ENCODE assay signal across 10 cellular contexts in the genomic region with DNA sequence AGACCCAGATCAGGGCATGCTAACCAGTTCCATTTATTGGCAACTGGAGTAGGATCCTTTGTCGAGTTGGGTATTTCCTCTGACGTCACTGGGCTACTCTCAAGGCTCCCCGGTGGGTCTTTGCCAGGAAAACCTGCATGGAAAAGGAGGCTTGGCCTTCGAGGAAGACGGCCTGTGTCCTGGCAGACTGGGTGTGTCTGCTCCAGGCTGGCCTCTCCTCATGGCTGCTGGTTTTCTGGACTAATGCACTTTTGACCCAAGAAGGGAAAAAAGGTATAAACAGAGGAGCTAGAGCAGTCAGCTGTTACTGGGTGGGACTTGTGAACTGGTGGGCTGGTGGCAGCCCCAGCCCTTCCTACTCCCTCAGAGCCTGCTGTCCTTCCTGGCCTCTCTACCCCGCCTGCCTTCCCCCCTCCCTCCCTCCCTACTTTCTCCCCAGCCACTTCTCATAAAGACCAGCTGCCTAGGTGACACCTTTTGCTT.
A peak's percentile ranks its signal among the peaks of the same experiment; 100 is the strongest.
DNase-seq lines count a peak whose midpoint lies in the region; ATAC-seq and TF ChIP-seq lines count a peak whose summit lies in the region.
"Had no signal": no experiment of that assay in that cellular context is flagged by ENCODE, and none has a peak within 500 bp of the region (broad histone marks: within the 10 kb centered on the region; RNA-seq: fewer than 3 reads in every experiment).

No MANE protein-coding gene starts in this region.

- no peak overlapping the region for H3K4me3 ChIP-seq in aorta (ENCODE audit: low read length in 2 of 2)

- H3K27me3 Mint-ChIP-seq in central memory CD8-positive, alpha-beta T cell = no peaks in the 10 kb centered on the region
- no peaks in the 10 kb centered on the region for H3K27me3 Mint-ChIP-seq in memory B cell
- no peaks in the 10 kb centered on the region for H3K27me3 Mint-ChIP-seq in activated naive CD8-positive, alpha-beta T cell treated with anti-CD3 and anti-CD28 coated beads for 36 hours
- H3K27me3 Mint-ChIP-seq in endothelial cell (ENCODE audit: unreplicated experiment) = peaks cover 9% of the 10 kb centered on the region

- no peaks in the 10 kb centered on the region for H3K9me3 Mint-ChIP-seq in central memory CD8-positive, alpha-beta T cell
- H3K9me3 Mint-ChIP-seq in memory B cell (no peaks in the 10 kb centered on the region), endothelial cell (ENCODE audit: unreplicated experiment) (no peaks in the 10 kb centered on the region)
- H3K9me3 Mint-ChIP-seq in activated naive CD8-positive, alpha-beta T cell treated with anti-CD3 and anti-CD28 coated beads for 36 hours = no peaks in the 10 kb centered on the region

- H3K4me1 Mint-ChIP-seq in central memory CD8-positive, alpha-beta T cell = peaks cover 10% of the 10 kb centered on the region
- H3K4me1 Mint-ChIP-seq in memory B cell (peaks cover 12% of the 10 kb centered on the region), endothelial cell (ENCODE audit: unreplicated experiment) (peaks cover 7% of the 10 kb centered on the region)
- H3K4me1 Mint-ChIP-seq in activated naive CD8-positive, alpha-beta T cell treated with anti-CD3 and anti-CD28 coated beads for 36 hours = peaks cover 11% of the 10 kb centered on the region

- no peaks in the 10 kb centered on the region for H3K36me3 ChIP-seq in aorta (ENCODE audit: control insufficient read depth in 1 of 2, insufficient read depth in 2 of 2, low read length in 1 of 2)

- WGBS in aorta, 2 donors = 38 to 49% methylated on average over 6 of the region's 6 CpGs

- DNase-seq in SHP77 (lab: John Stamatoyannopoulos, UW) (peak; percentile 25 to 59), SHP77 treated with DMSO at 0.1 percent for 48 hours (lab: John Stamatoyannopoulos, UW) (no peak), memory B cell (ENCODE audit: low spot score in 2 of 2) (no peak), aorta (peak; percentile 69 to 79), NCI-H82 treated with DMSO at 0.1 percent for 48 hours (lab: John Stamatoyannopoulos, UW; ENCODE audit: unreplicated experiment) (no peak), endothelial cell (ENCODE audit: low spot score) (no peak)
- DNase-seq in central memory CD8-positive, alpha-beta T cell (ENCODE audit: low spot score in 2 of 2) = no peak
- DNase-seq in activated naive CD8-positive, alpha-beta T cell treated with anti-CD3 and anti-CD28 coated beads for 36 hours = no peak
- DNase-seq: H7 had no signal

- no peaks in the 10 kb centered on the region for H3K27me3 ChIP-seq in aorta (ENCODE audit: control insufficient read depth in 1 of 2, insufficient read depth in 2 of 2, low read length in 1 of 2)

- no peak for TF ChIP-seq CTCF in endothelial cell (IDR thresholded peaks at IDR 0.05; ENCODE audit: unreplicated experiment)

- no peak for ATAC-seq in central memory CD8-positive, alpha-beta T cell (replicated peaks; ENCODE audit: extremely low read depth, poor library complexity, severe bottlenecking)
- ATAC-seq in memory B cell (ENCODE audit: low read depth) (no peak), aorta (ENCODE audit: low FRiP score) (peak; percentile 70)
- ATAC-seq: Panc1 had no signal

- no peaks in the 10 kb centered on the region for H3K4me1 ChIP-seq in aorta (ENCODE audit: control insufficient read depth in 1 of 2, insufficient read depth in 2 of 2, low read length in 2 of 2)

- peaks cover under 1% of the 10 kb centered on the region for H3K36me3 Mint-ChIP-seq in central memory CD8-positive, alpha-beta T cell (ENCODE audit: insufficient read depth)
- H3K36me3 Mint-ChIP-seq in memory B cell = no peaks in the 10 kb centered on the region
- H3K36me3 Mint-ChIP-seq in activated naive CD8-positive, alpha-beta T cell treated with anti-CD3 and anti-CD28 coated beads for 36 hours = no peaks in the 10 kb centered on the region
- H3K36me3 Mint-ChIP-seq in endothelial cell (ENCODE audit: low read depth, unreplicated experiment) = no peaks in the 10 kb centered on the region

- no peaks in the 10 kb centered on the region for H3K9me3 ChIP-seq in aorta (ENCODE audit: control insufficient read depth, low read length)

- intact Hi-C loops in aorta (cut with DNase I) = no loop called here

- peak overlapping the region; percentile 56 for H3K27ac Mint-ChIP-seq in central memory CD8-positive, alpha-beta T cell (ENCODE audit: low read depth)
- H3K27ac Mint-ChIP-seq in memory B cell = peak overlapping the region; percentile 36
- no peak overlapping the region for H3K27ac Mint-ChIP-seq in activated naive CD8-positive, alpha-beta T cell treated with anti-CD3 and anti-CD28 coated beads for 36 hours
- H3K27ac Mint-ChIP-seq in endothelial cell (ENCODE audit: unreplicated experiment) = no peak overlapping the region

- H3K4me3 Mint-ChIP-seq in central memory CD8-positive, alpha-beta T cell = no peak overlapping the region
- H3K4me3 Mint-ChIP-seq in memory B cell (no peak overlapping the region), endothelial cell (ENCODE audit: unreplicated experiment) (no peak overlapping the region)
- no peak overlapping the region for H3K4me3 Mint-ChIP-seq in activated naive CD8-positive, alpha-beta T cell treated with anti-CD3 and anti-CD28 coated beads for 36 hours

- H3K27ac ChIP-seq in aorta (ENCODE audit: low read depth in 1 of 2, low read length in 2 of 2) = no peak overlapping the region

Comparison
In these comparisons a context has a peak if more than half of its experiments do, and no peak if none do; other contexts are left out.
1. DNase-seq: peak in SHP77 (2 of 2) and aorta (2 of 2); none in SHP77 treated with DMSO at 0.1 percent for 48 hours (single experiment), central memory CD8-positive, alpha-beta T cell (0 of 2), memory B cell (0 of 2), NCI-H82 treated with DMSO at 0.1 percent for 48 hours (single experiment), activated naive CD8-positive, alpha-beta T cell treated with anti-CD3 and anti-CD28 coated beads for 36 hours (single experiment) and endothelial cell (single experiment).
2. H3K27ac Mint-ChIP-seq: peak in central memory CD8-positive, alpha-beta T cell (single experiment) and memory B cell (single experiment); none in activated naive CD8-positive, alpha-beta T cell treated with anti-CD3 and anti-CD28 coated beads for 36 hours (single experiment) and endothelial cell (single experiment).